Comparison of ENCODE assay signal across 1 cellular context in the genomic region with DNA sequence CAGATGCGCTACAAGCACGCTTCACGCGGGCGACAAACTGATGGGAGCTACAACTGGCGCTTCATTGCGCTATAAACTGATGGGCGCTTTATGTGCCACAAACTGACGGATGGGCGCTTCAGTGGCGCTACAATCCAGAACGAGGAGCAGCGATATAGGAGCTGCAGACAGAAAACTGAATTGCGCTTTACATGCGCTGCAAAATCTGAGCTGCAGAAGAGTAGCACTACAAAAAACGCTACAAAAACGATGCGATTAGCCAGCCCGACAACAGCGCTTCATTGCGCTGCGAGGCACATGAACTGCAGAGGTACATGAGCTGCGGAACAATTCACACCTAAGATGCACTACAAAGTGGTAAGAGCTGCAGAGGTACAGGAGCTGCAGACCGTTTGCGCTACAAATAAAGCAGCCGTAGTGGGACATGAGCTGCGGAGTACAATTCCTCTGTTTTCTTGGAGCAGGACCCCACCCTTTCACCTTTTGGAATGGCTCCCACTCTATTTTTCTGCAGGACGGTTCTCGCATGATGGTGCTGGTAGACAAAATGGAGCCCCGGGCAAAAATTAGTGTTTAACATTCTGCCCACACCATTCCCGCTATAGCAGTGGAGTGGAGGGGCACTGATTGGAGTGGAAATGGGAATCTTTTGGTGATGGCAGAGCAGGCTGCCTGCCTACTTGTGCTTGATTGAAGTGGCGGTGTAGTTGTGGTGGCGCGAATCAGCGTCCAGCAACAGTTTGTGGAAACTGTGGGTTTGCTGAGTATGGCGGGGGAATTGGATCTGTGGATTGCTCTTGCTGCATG.
A peak's percentile ranks its signal among the peaks of the same experiment; 100 is the strongest.
TF ChIP-seq lines count a peak whose summit lies in the region.

No MANE protein-coding gene starts in this region.

TF ChIP-seq in HEK293, 187 proteins besides CTCF, POLR2A, EP300 and RAD21 (continued from another document):
- TF ChIP-seq, protein P1, sequence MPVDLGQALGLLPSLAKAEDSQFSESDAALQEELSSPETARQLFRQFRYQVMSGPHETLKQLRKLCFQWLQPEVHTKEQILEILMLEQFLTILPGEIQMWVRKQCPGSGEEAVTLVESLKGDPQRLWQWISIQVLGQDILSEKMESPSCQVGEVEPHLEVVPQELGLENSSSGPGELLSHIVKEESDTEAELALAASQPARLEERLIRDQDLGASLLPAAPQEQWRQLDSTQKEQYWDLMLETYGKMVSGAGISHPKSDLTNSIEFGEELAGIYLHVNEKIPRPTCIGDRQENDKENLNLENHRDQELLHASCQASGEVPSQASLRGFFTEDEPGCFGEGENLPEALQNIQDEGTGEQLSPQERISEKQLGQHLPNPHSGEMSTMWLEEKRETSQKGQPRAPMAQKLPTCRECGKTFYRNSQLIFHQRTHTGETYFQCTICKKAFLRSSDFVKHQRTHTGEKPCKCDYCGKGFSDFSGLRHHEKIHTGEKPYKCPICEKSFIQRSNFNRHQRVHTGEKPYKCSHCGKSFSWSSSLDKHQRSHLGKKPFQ (tag by site-specific recombination; IDR thresholded peaks at IDR 0.05), result peak; percentile 75; the same call in 1 of the 2 replicates
TF ChIP-seq in HEK293: peak in this region for 8.
